9 cellular contexts compared by ENCODE assay signal in the genomic region with DNA sequence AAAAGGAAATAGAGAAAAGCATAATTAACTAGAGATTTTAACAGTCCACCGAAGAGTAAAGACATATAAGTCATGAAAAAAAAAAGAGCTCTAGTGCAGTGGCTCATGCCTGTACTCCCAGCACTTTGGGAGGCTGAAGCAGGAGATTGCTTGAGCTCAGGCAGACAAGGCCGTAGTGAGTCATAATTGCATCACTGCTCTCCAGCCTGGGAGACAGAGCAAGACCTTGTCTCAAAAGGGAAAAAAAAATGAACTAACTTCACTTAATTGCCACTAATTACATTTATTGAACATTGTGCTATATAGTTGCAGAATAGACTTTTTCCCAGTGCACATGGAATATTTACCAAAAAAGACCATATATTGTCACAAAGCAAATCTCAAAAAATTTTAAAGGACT.
DNase-seq lines count a peak whose midpoint lies in the region; ATAC-seq and TF ChIP-seq lines count a peak whose summit lies in the region.
"Had no signal": no experiment of that assay in that cellular context is flagged by ENCODE, and none has a peak within 500 bp of the region (broad histone marks: within the 10 kb centered on the region; RNA-seq: fewer than 3 reads in every experiment).

No MANE protein-coding gene starts in this region.

- no peak for TF ChIP-seq POLR2A in suprapubic skin (IDR thresholded peaks at IDR 0.05)

- H3K9me3 ChIP-seq in adipocyte (ENCODE audit: control insufficient read depth, low read length) = peaks cover 4% of the 10 kb centered on the region
- H3K9me3 ChIP-seq in suprapubic skin = no peaks in the 10 kb centered on the region

- 72% methylated on average over 2 of the region's 2 CpGs for WGBS in suprapubic skin

- H3K4me1 ChIP-seq in adipocyte (ENCODE audit: control insufficient read depth, insufficient read depth, low read length) = peaks cover 11% of the 10 kb centered on the region
- H3K4me1 ChIP-seq in suprapubic skin = no peaks in the 10 kb centered on the region

- DNase-seq in Daoy (ENCODE audit: low read depth) (peak; percentile 92), M059J (ENCODE audit: low read depth) (peak; percentile 94), adipocyte (ENCODE audit: low read depth) (peak; percentile 90), left kidney (ENCODE audit: low read depth, low spot score) (peak; percentile 4), NCI-H2227 treated with DMSO at 0.1 percent for 48 hours (lab: John Stamatoyannopoulos, UW) (no peak), suprapubic skin (ENCODE audit: low spot score in 2 of 2) (no peak)
- DNase-seq in stimulated activated CD4-positive, alpha-beta T cell treated with anti-CD3 and anti-CD28 coated beads, Interleukin-2, amount 100 ng/mL, for 48 hours = no peak
- DNase-seq: left ventricle myocardium superior had no signal

- no peak overlapping the region for H3K27ac ChIP-seq in suprapubic skin

- H3K36me3 ChIP-seq in adipocyte (ENCODE audit: control insufficient read depth, insufficient read depth, low read length, severe bottlenecking) = no peaks in the 10 kb centered on the region
- H3K36me3 ChIP-seq in suprapubic skin = no peaks in the 10 kb centered on the region

- TF ChIP-seq EP300 in suprapubic skin (IDR thresholded peaks at IDR 0.05) = no peak

- no peaks in the 10 kb centered on the region for H3K27me3 ChIP-seq in adipocyte (replicated peaks; ENCODE audit: control insufficient read depth, insufficient read depth, low read length)
- no peaks in the 10 kb centered on the region for H3K27me3 ChIP-seq in suprapubic skin

- H3K4me3 ChIP-seq in adipocyte (ENCODE audit: low read length) = no peak overlapping the region
- no peak overlapping the region for H3K4me3 ChIP-seq in suprapubic skin

- no peak for ATAC-seq in GM21717 (IDR thresholded peaks at IDR 0.05; ENCODE audit: unreplicated experiment)
- ATAC-seq: left ventricle myocardium superior had no signal

- no peak for TF ChIP-seq CTCF in suprapubic skin (IDR thresholded peaks at IDR 0.05)

- H3K9ac ChIP-seq in adipocyte (ENCODE audit: low read length) = no peak overlapping the region

Comparison
In these comparisons a context has a peak if more than half of its experiments do, and no peak if none do; other contexts are left out.
1. DNase-seq: peak in Daoy (single experiment), M059J (single experiment), adipocyte (single experiment) and left kidney (single experiment); none in stimulated activated CD4-positive, alpha-beta T cell treated with anti-CD3 and anti-CD28 coated beads, Interleukin-2, amount 100 ng/mL, for 48 hours (0 of 2), NCI-H2227 treated with DMSO at 0.1 percent for 48 hours (single experiment) and suprapubic skin (0 of 2).